In genomic region chr1:53619811-53620619, GRCh38 we compare ENCODE assay signal across 13 cellular contexts.
DNase-seq lines count a peak whose midpoint lies in the region; ATAC-seq, FAIRE-seq and TF ChIP-seq lines count a peak whose summit lies in the region.
"Had no signal": no experiment of that assay in that cellular context is flagged by ENCODE, and none has a peak within 500 bp of the region (broad histone marks: within the 10 kb centered on the region; RNA-seq: fewer than 3 reads in every experiment).

No MANE protein-coding gene starts in this region.

- DNase-seq in activated CD8-positive, alpha-beta memory T cell treated with anti-CD3 and anti-CD28 coated beads, Interleukin-2, amount 10 ng/mL, durations not matched to agents 7 days and 5 days, result peak; percentile 34
- no peak for DNase-seq in activated CD8-positive, alpha-beta memory T cell treated with anti-CD3 and anti-CD28 coated beads for 24 hours
- peak; percentile 20 for DNase-seq in astrocyte (ENCODE audit: low read depth)
- peak; percentile 60 for DNase-seq in type B pancreatic cell (ENCODE audit: extremely low spot score, unreplicated experiment)
- DNase-seq in NCI-H2081 treated with DMSO at 0.1 percent for 48 hours (lab: John Stamatoyannopoulos, UW), result no peak
- DNase-seq: foreskin keratinocyte, NCI-H2081, Right ventricle myocardium superior had no signal

- H3K9me3 Mint-ChIP-seq in activated CD8-positive, alpha-beta memory T cell treated with anti-CD3 and anti-CD28 coated beads, Interleukin-2, amount 10 ng/mL, durations not matched to agents 7 days and 5 days (ENCODE audit: low read depth), result no peaks in the 10 kb centered on the region
- H3K9me3 Mint-ChIP-seq in astrocyte (ENCODE audit: unreplicated experiment) (no peaks in the 10 kb centered on the region), type B pancreatic cell (no peaks in the 10 kb centered on the region)

- peaks cover 84% of the 10 kb centered on the region for H4K20me1 ChIP-seq in astrocyte (ENCODE audit: insufficient read depth, low read length)

- TF ChIP-seq CTCF in astrocyte (IDR thresholded peaks at IDR 0.05; ENCODE audit: insufficient read depth, low read depth, low read length), result no peak
- TF ChIP-seq CTCF in type B pancreatic cell (conservative IDR thresholded peaks at IDR 0.05), result no peak

- no peaks in the 10 kb centered on the region for H3K9me3 ChIP-seq in astrocyte (ENCODE audit: insufficient read depth, low read depth, low read length)
- H3K9me3 ChIP-seq: ascending aorta had no signal

- H3K27ac Mint-ChIP-seq in activated CD8-positive, alpha-beta memory T cell treated with anti-CD3 and anti-CD28 coated beads, Interleukin-2, amount 10 ng/mL, durations not matched to agents 7 days and 5 days, result no peak overlapping the region
- H3K27ac Mint-ChIP-seq in astrocyte (ENCODE audit: unreplicated experiment) (no peak overlapping the region), type B pancreatic cell (no peak overlapping the region)

- no peaks in the 10 kb centered on the region for H3K4me1 Mint-ChIP-seq in activated CD8-positive, alpha-beta memory T cell treated with anti-CD3 and anti-CD28 coated beads, Interleukin-2, amount 10 ng/mL, durations not matched to agents 7 days and 5 days
- H3K4me1 Mint-ChIP-seq in astrocyte (ENCODE audit: low read depth, unreplicated experiment), result no peaks in the 10 kb centered on the region
- H3K4me1 Mint-ChIP-seq in type B pancreatic cell (ENCODE audit: unreplicated experiment), result peaks cover 6% of the 10 kb centered on the region

- H3K27me3 ChIP-seq in astrocyte (ENCODE audit: insufficient read depth, low read length) (no peaks in the 10 kb centered on the region), layer of hippocampus (ENCODE audit: control insufficient read depth, insufficient read depth, low read length) (no peaks in the 10 kb centered on the region)
- H3K27me3 ChIP-seq: ascending aorta, right atrium auricular region had no signal

- peaks cover 7% of the 10 kb centered on the region for H3K27me3 Mint-ChIP-seq in activated CD8-positive, alpha-beta memory T cell treated with anti-CD3 and anti-CD28 coated beads, Interleukin-2, amount 10 ng/mL, durations not matched to agents 7 days and 5 days
- H3K27me3 Mint-ChIP-seq in astrocyte (ENCODE audit: low read depth, unreplicated experiment) (peaks cover 10% of the 10 kb centered on the region), type B pancreatic cell (peaks cover 3% of the 10 kb centered on the region)

- no peaks in the 10 kb centered on the region for H3K36me3 ChIP-seq in astrocyte (ENCODE audit: insufficient read depth, low read length)
- H3K36me3 ChIP-seq: ascending aorta, right atrium auricular region had no signal

- H3K79me2 ChIP-seq in astrocyte (ENCODE audit: insufficient read depth, low read length), result peaks cover 64% of the 10 kb centered on the region

- no peak for ATAC-seq in activated CD8-positive, alpha-beta memory T cell treated with anti-CD3 and anti-CD28 coated beads, Interleukin-2, amount 10 ng/mL, durations not matched to agents 7 days and 5 days
- no peak for ATAC-seq in GM18519 (IDR thresholded peaks at IDR 0.05; ENCODE audit: low FRiP score, unreplicated experiment)
- ATAC-seq in GM21381 (IDR thresholded peaks at IDR 0.05; ENCODE audit: unreplicated experiment), result no peak
- ATAC-seq: foreskin keratinocyte had no signal

- no peak overlapping the region for H3K4me3 Mint-ChIP-seq in activated CD8-positive, alpha-beta memory T cell treated with anti-CD3 and anti-CD28 coated beads, Interleukin-2, amount 10 ng/mL, durations not matched to agents 7 days and 5 days
- H3K4me3 Mint-ChIP-seq in astrocyte (ENCODE audit: unreplicated experiment) (no peak overlapping the region), type B pancreatic cell (no peak overlapping the region)

- CTCF ChIA-PET in activated CD8-positive, alpha-beta memory T cell treated with anti-CD3 and anti-CD28 coated beads, Interleukin-2, amount 10 ng/mL, durations not matched to agents 7 days and 5 days (lab: Charles Lee), result no interaction called here

- peak overlapping the region; percentile 1 for H3K4me2 ChIP-seq in astrocyte (ENCODE audit: low read length)

- H3K9ac ChIP-seq in astrocyte (ENCODE audit: low read length), result no peak overlapping the region

- H2AFZ ChIP-seq in astrocyte (ENCODE audit: low read depth, low read length), result no peak overlapping the region

- H3K27ac ChIP-seq in astrocyte (ENCODE audit: low read depth, low read length) (no peak overlapping the region), layer of hippocampus (ENCODE audit: low read depth, low read length) (peak overlapping the region; percentile 14)
- H3K27ac ChIP-seq: ascending aorta, foreskin keratinocyte, right atrium auricular region had no signal

- H3K4me1 ChIP-seq in astrocyte (ENCODE audit: insufficient read depth, low read length), result peaks cover 8% of the 10 kb centered on the region
- H3K4me1 ChIP-seq: ascending aorta, foreskin keratinocyte, right atrium auricular region had no signal

- FAIRE-seq in astrocyte (lab: Jason Lieb, UNC), result no peak

- H3K36me3 Mint-ChIP-seq in activated CD8-positive, alpha-beta memory T cell treated with anti-CD3 and anti-CD28 coated beads, Interleukin-2, amount 10 ng/mL, durations not matched to agents 7 days and 5 days, result no peaks in the 10 kb centered on the region
- H3K36me3 Mint-ChIP-seq in astrocyte (ENCODE audit: low read depth, unreplicated experiment), result no peaks in the 10 kb centered on the region
- no peaks in the 10 kb centered on the region for H3K36me3 Mint-ChIP-seq in type B pancreatic cell

- H3K4me3 ChIP-seq in astrocyte (ENCODE audit: insufficient read depth, low read depth, low read length), result no peak overlapping the region
- H3K4me3 ChIP-seq: ascending aorta, right atrium auricular region had no signal

Comparison
In these comparisons a context has a peak if more than half of its experiments do, and no peak if none do; other contexts are left out.
1. DNase-seq: peak in activated CD8-positive, alpha-beta memory T cell treated with anti-CD3 and anti-CD28 coated beads, Interleukin-2, amount 10 ng/mL, durations not matched to agents 7 days and 5 days (single experiment), astrocyte (single experiment) and type B pancreatic cell (single experiment); none in activated CD8-positive, alpha-beta memory T cell treated with anti-CD3 and anti-CD28 coated beads for 24 hours (single experiment) and NCI-H2081 treated with DMSO at 0.1 percent for 48 hours (single experiment).